16 cellular contexts compared by ENCODE assay signal in genomic region chr22:41394012-41394356, GRCh38. TPM values are rescaled to one million over a fixed set of nuclear protein-coding genes. Genes with fewer than 3 reads are reported as not detected.
DNase-seq lines count a peak whose midpoint lies in the region; ATAC-seq and TF ChIP-seq lines count a peak whose summit lies in the region.
"Had no signal": no experiment of that assay in that cellular context is flagged by ENCODE, and none has a peak within 500 bp of the region (broad histone marks: within the 10 kb centered on the region; RNA-seq: fewer than 3 reads in every experiment).

No MANE protein-coding gene starts in this region.

- DNase-seq in heart right ventricle (no peak), left cardiac atrium (no peak), right atrium auricular region (ENCODE audit: low spot score) (no peak), sigmoid colon (no peak), vagina (ENCODE audit: extremely low spot score in 2 of 2) (no peak), NCI-H1092 (lab: John Stamatoyannopoulos, UW) (no peak), immature natural killer cell (no peak)
- DNase-seq: activated naive CD8-positive, alpha-beta T cell treated with anti-CD3 and anti-CD28 coated beads, Interleukin-2, amount 10 ng/mL, durations not matched to agents 7 days and 5 days; Calu3; erythroblast; naive B cell; NCI-H510A treated with DMSO at 0.1 percent for 48 hours had no signal

- H3K4me3 Mint-ChIP-seq in immature natural killer cell, result no peak overlapping the region
- H3K4me3 Mint-ChIP-seq: activated naive CD8-positive, alpha-beta T cell treated with anti-CD3 and anti-CD28 coated beads, Interleukin-2, amount 10 ng/mL, durations not matched to agents 7 days and 5 days; activated T-helper 17 cell treated with anti-CD3 and anti-CD28 coated beads, Interleukin-2, amount 50 U/mL, for 72 hours; naive B cell had no signal

- ATAC-seq in heart right ventricle (peak in 1 of 8 donors; percentile 2), left cardiac atrium (no peak), GM18519 (IDR thresholded peaks at IDR 0.05; ENCODE audit: low FRiP score, unreplicated experiment) (no peak)
- ATAC-seq: activated T-helper 17 cell treated with anti-CD3 and anti-CD28 coated beads, Interleukin-2, amount 50 U/mL, for 72 hours had no signal

- no peaks in the 10 kb centered on the region for H3K9me3 Mint-ChIP-seq in immature natural killer cell
- H3K9me3 Mint-ChIP-seq: activated naive CD8-positive, alpha-beta T cell treated with anti-CD3 and anti-CD28 coated beads, Interleukin-2, amount 10 ng/mL, durations not matched to agents 7 days and 5 days; activated T-helper 17 cell treated with anti-CD3 and anti-CD28 coated beads, Interleukin-2, amount 50 U/mL, for 72 hours; naive B cell had no signal

- no peak overlapping the region for H3K4me3 ChIP-seq in heart right ventricle
- no peak overlapping the region for H3K4me3 ChIP-seq in right atrium auricular region
- H3K4me3 ChIP-seq in sigmoid colon, result no peak overlapping the region
- H3K4me3 ChIP-seq in vagina, result no peak overlapping the region
- H3K4me3 ChIP-seq: BLaER1 treated with 17β-estradiol and CSF1 and Interleukin-3, amounts not matched to agents 10 nM and 100 nM; cardiac muscle cell had no signal

- H3K4me1 Mint-ChIP-seq in immature natural killer cell, result no peaks in the 10 kb centered on the region
- H3K4me1 Mint-ChIP-seq: activated T-helper 17 cell treated with anti-CD3 and anti-CD28 coated beads, Interleukin-2, amount 50 U/mL, for 72 hours had no signal

- H3K36me3 Mint-ChIP-seq in immature natural killer cell, result peaks cover 5 to 21% (median 10%) of the 10 kb centered on the region in 3 donors

- intact Hi-C loops in heart right ventricle (cut with DNase I), result loop anchor here in 1 of 10 donors (10.0 kb wide), 1 partner anchor 201 kb away; no protein-coding TSS in a partner anchor
- intact Hi-C loops in left cardiac atrium (cut with DNase I), result no loop called here
- intact Hi-C loops in sigmoid colon (cut with DNase I), result no loop called here
- intact Hi-C loops in vagina (cut with DNase I), result no loop called here

- H3K27me3 ChIP-seq in heart right ventricle, result no peaks in the 10 kb centered on the region
- no peaks in the 10 kb centered on the region for H3K27me3 ChIP-seq in right atrium auricular region
- no peaks in the 10 kb centered on the region for H3K27me3 ChIP-seq in sigmoid colon
- H3K27me3 ChIP-seq in vagina, result no peaks in the 10 kb centered on the region
- H3K27me3 ChIP-seq: BLaER1 treated with 17β-estradiol and CSF1 and Interleukin-3, amounts not matched to agents 10 nM and 100 nM; cardiac muscle cell had no signal

- no peak for TF ChIP-seq CTCF in heart right ventricle (IDR thresholded peaks at IDR 0.05)
- no peak for TF ChIP-seq CTCF in right atrium auricular region (IDR thresholded peaks at IDR 0.05)
- TF ChIP-seq CTCF in sigmoid colon (IDR thresholded peaks at IDR 0.05), result no peak
- no peak for TF ChIP-seq CTCF in vagina (IDR thresholded peaks at IDR 0.05)

- H3K4me1 ChIP-seq in heart right ventricle (peaks cover 0 to 28% (median 15%) of the 10 kb centered on the region in 9 donors), right atrium auricular region (peaks cover 0 to 10% of the 10 kb centered on the region in 2 donors), sigmoid colon (peaks cover 0 to 11% (median 2%) of the 10 kb centered on the region in 4 donors), vagina (peaks cover 13% of the 10 kb centered on the region)

- H3K9me3 ChIP-seq in heart right ventricle (no peaks in the 10 kb centered on the region), right atrium auricular region (no peaks in the 10 kb centered on the region), sigmoid colon (no peaks in the 10 kb centered on the region), vagina (no peaks in the 10 kb centered on the region)
- H3K9me3 ChIP-seq: BLaER1 treated with 17β-estradiol and CSF1 and Interleukin-3, amounts not matched to agents 10 nM and 100 nM had no signal

- no peaks in the 10 kb centered on the region for H3K27me3 Mint-ChIP-seq in immature natural killer cell (ENCODE audit: low read depth in 3 of 3)
- H3K27me3 Mint-ChIP-seq: activated naive CD8-positive, alpha-beta T cell treated with anti-CD3 and anti-CD28 coated beads, Interleukin-2, amount 10 ng/mL, durations not matched to agents 7 days and 5 days; activated T-helper 17 cell treated with anti-CD3 and anti-CD28 coated beads, Interleukin-2, amount 50 U/mL, for 72 hours; naive B cell had no signal

- H3K27ac Mint-ChIP-seq in immature natural killer cell, result no peak overlapping the region
- H3K27ac Mint-ChIP-seq: activated naive CD8-positive, alpha-beta T cell treated with anti-CD3 and anti-CD28 coated beads, Interleukin-2, amount 10 ng/mL, durations not matched to agents 7 days and 5 days; activated T-helper 17 cell treated with anti-CD3 and anti-CD28 coated beads, Interleukin-2, amount 50 U/mL, for 72 hours; naive B cell had no signal

- 91 to 94% methylated on average over 11 of the region's 11 CpGs for WGBS in heart right ventricle, 2 donors
- WGBS in sigmoid colon, 2 donors, result 94% methylated on average over 11 of the region's 11 CpGs

- no peak for TF ChIP-seq POLR2A in sigmoid colon (IDR thresholded peaks at IDR 0.05)
- no peak for TF ChIP-seq POLR2A in vagina (IDR thresholded peaks at IDR 0.05)

- H3K27ac ChIP-seq in heart right ventricle, result peak overlapping the region; percentile 35 to 71 (median 65)
- H3K27ac ChIP-seq in right atrium auricular region, result peak overlapping the region; percentile 46 to 62
- H3K27ac ChIP-seq in sigmoid colon, result peak overlapping the region; percentile 40 to 81 (median 66)
- H3K27ac ChIP-seq in vagina, result peak overlapping the region; percentile 70
- H3K27ac ChIP-seq: BLaER1 treated with 17β-estradiol and CSF1 and Interleukin-3, amounts not matched to agents 10 nM and 100 nM; cardiac muscle cell had no signal

- TF ChIP-seq EP300 in sigmoid colon (IDR thresholded peaks at IDR 0.05), result no peak

- H3K36me3 ChIP-seq in heart right ventricle (peaks cover 0 to 100% (median 63%) of the 10 kb centered on the region in 9 donors), right atrium auricular region (peaks cover 76% of the 10 kb centered on the region), sigmoid colon (peaks cover 33 to 92% (median 71%) of the 10 kb centered on the region in 4 donors), vagina (peaks cover 0 to 75% of the 10 kb centered on the region in 2 donors)

RNA-seq across cellular contexts. Expression of gene TEF, which starts 12.2 kb away (rescaled TPM):
- total RNA-seq in heart right ventricle, result 10 to 100 TPM in 9 of 10 donors, 1 to 10 TPM in 1; 8.6 to 29.1 (median 18.4) TPM
- polyA plus RNA-seq in heart right ventricle, result 10 to 100 TPM in 1 of 2 donors, 1 to 10 TPM in 1; 5.5 to 10.6 TPM
- total RNA-seq in left cardiac atrium, result 10 to 100 TPM; 14.0 to 24.5 TPM
- 10 to 100 TPM; 12.7 to 14.2 TPM for total RNA-seq in right atrium auricular region
- 10 to 100 TPM; 21.3 to 30.3 (median 24.8) TPM for total RNA-seq in sigmoid colon
- 10 to 100 TPM; 12.6 to 14.8 (median 14.4) TPM for polyA plus RNA-seq in sigmoid colon
- total RNA-seq in vagina, result 12.0 TPM
- 1 to 10 TPM; 1.4 to 3.8 (median 1.8) TPM for polyA plus RNA-seq in immature natural killer cell

RNA-seq across cellular contexts. Expression of gene TOB2, which starts 52.6 kb away (rescaled TPM):
- total RNA-seq in heart right ventricle, result 10 to 100 TPM; 26.4 to 84.9 (median 47.9) TPM
- polyA plus RNA-seq in heart right ventricle, result 10 to 100 TPM; 29.2 to 33.8 TPM
- total RNA-seq in left cardiac atrium, result 10 to 100 TPM; 57.4 to 63.1 TPM
- total RNA-seq in right atrium auricular region, result 10 to 100 TPM; 49.1 to 55.3 TPM
- 10 to 100 TPM; 23.2 to 38.2 (median 31.8) TPM for total RNA-seq in sigmoid colon
- 10 to 100 TPM; 13.2 to 31.9 (median 15.0) TPM for polyA plus RNA-seq in sigmoid colon
- 34.9 TPM for total RNA-seq in vagina
- 10 to 100 TPM in 1 of 3 donors, 1 to 10 TPM in 2; 5.9 to 23.6 (median 8.6) TPM for polyA plus RNA-seq in immature natural killer cell
